10 cellular contexts compared by ENCODE assay signal in genomic region chr12:94174576-94174975, GRCh38. TPM values are rescaled to one million over a fixed set of nuclear protein-coding genes. Genes with fewer than 3 reads are reported as not detected.
DNase-seq lines count a peak whose midpoint lies in the region; ATAC-seq and TF ChIP-seq lines count a peak whose summit lies in the region.
"Had no signal": no experiment of that assay in that cellular context is flagged by ENCODE, and none has a peak within 500 bp of the region (broad histone marks: within the 10 kb centered on the region; RNA-seq: fewer than 3 reads in every experiment).

No MANE protein-coding gene starts in this region.

- no peak overlapping the region for H3K27ac ChIP-seq in A673 (ENCODE audit: low read depth, low read length, poor library complexity, severe bottlenecking)
- no peak overlapping the region for H3K27ac ChIP-seq in caudate nucleus (ENCODE audit: low read depth, low read length)

- peaks cover 37 to 56% (median 45%) of the 10 kb centered on the region in 3 donors for H3K4me1 Mint-ChIP-seq in IgD-negative memory B cell
- H3K4me1 Mint-ChIP-seq in activated CD4-positive, alpha-beta memory T cell treated with anti-CD3 and anti-CD28 coated beads, Interleukin-2, amount 10 ng/mL, durations not matched to agents 7 days and 5 days, result peaks cover 59% of the 10 kb centered on the region
- peaks cover 31 to 60% (median 54%) of the 10 kb centered on the region in 4 donors for H3K4me1 Mint-ChIP-seq in naive thymus-derived CD8-positive, alpha-beta T cell
- H3K4me1 Mint-ChIP-seq in nephron progenitor cell, result peaks cover 9% of the 10 kb centered on the region

- peaks cover 3% of the 10 kb centered on the region for H3K27me3 ChIP-seq in A673 (replicated peaks; ENCODE audit: insufficient read depth, low read depth, low read length, poor library complexity)

- CTCF ChIA-PET in activated CD4-positive, alpha-beta memory T cell treated with anti-CD3 and anti-CD28 coated beads, Interleukin-2, amount 10 ng/mL, durations not matched to agents 7 days and 5 days (lab: Charles Lee), result no interaction called here
- CTCF ChIA-PET in A673 (lab: Charles Lee), result no interaction called here

- ATAC-seq in GM18909 (IDR thresholded peaks at IDR 0.05; ENCODE audit: poor library complexity, unreplicated experiment), result peak; percentile 33
- ATAC-seq in naive thymus-derived CD8-positive, alpha-beta T cell, result peak; percentile 20 to 73

- H3K27me3 Mint-ChIP-seq in IgD-negative memory B cell, result no peaks in the 10 kb centered on the region
- no peaks in the 10 kb centered on the region for H3K27me3 Mint-ChIP-seq in activated CD4-positive, alpha-beta memory T cell treated with anti-CD3 and anti-CD28 coated beads, Interleukin-2, amount 10 ng/mL, durations not matched to agents 7 days and 5 days
- H3K27me3 Mint-ChIP-seq in naive thymus-derived CD8-positive, alpha-beta T cell, result no peaks in the 10 kb centered on the region
- peaks cover 35% of the 10 kb centered on the region for H3K27me3 Mint-ChIP-seq in nephron progenitor cell (ENCODE audit: low read depth, poor library complexity)

- H3K9me3 ChIP-seq in A673 (ENCODE audit: low read depth, low read length, poor library complexity, severe bottlenecking), result no peaks in the 10 kb centered on the region

- H3K4me1 ChIP-seq in A673 (ENCODE audit: insufficient read depth, low read length, poor library complexity, severe bottlenecking), result no peaks in the 10 kb centered on the region

- H3K27ac Mint-ChIP-seq in IgD-negative memory B cell (peak overlapping the region in 1 of 3 donors; percentile 56), nephron progenitor cell (no peak overlapping the region)
- H3K27ac Mint-ChIP-seq in activated CD4-positive, alpha-beta memory T cell treated with anti-CD3 and anti-CD28 coated beads, Interleukin-2, amount 10 ng/mL, durations not matched to agents 7 days and 5 days, result peak overlapping the region; percentile 1
- H3K27ac Mint-ChIP-seq in naive thymus-derived CD8-positive, alpha-beta T cell, result peak overlapping the region in 1 of 10 donors; percentile 52

- no peaks in the 10 kb centered on the region for H3K36me3 ChIP-seq in A673 (ENCODE audit: insufficient read depth, low read length, poor library complexity, severe bottlenecking)

- TF ChIP-seq CTCF in A673 (conservative IDR thresholded peaks at IDR 0.05; ENCODE audit: low read depth, low read length), result no peak
- TF ChIP-seq CTCF in nephron progenitor cell (IDR thresholded peaks at IDR 0.05), result no peak

- H3K36me3 Mint-ChIP-seq in IgD-negative memory B cell (peaks cover 9% of the 10 kb centered on the region), nephron progenitor cell (ENCODE audit: low read depth) (peaks cover 6% of the 10 kb centered on the region)
- peaks cover 42% of the 10 kb centered on the region for H3K36me3 Mint-ChIP-seq in activated CD4-positive, alpha-beta memory T cell treated with anti-CD3 and anti-CD28 coated beads, Interleukin-2, amount 10 ng/mL, durations not matched to agents 7 days and 5 days (ENCODE audit: low read depth)
- H3K36me3 Mint-ChIP-seq in naive thymus-derived CD8-positive, alpha-beta T cell, result peaks cover 5 to 14% (median 8%) of the 10 kb centered on the region in 3 donors

- H3K4me3 Mint-ChIP-seq in IgD-negative memory B cell (peak overlapping the region in 3 of 4 donors; percentile 5 to 87 (median 85)), nephron progenitor cell (no peak overlapping the region)
- H3K4me3 Mint-ChIP-seq in activated CD4-positive, alpha-beta memory T cell treated with anti-CD3 and anti-CD28 coated beads, Interleukin-2, amount 10 ng/mL, durations not matched to agents 7 days and 5 days, result no peak overlapping the region
- peak overlapping the region in 9 of 10 donors; percentile 22 to 70 (median 56) for H3K4me3 Mint-ChIP-seq in naive thymus-derived CD8-positive, alpha-beta T cell

- DNase-seq in activated CD4-positive, alpha-beta memory T cell treated with anti-CD3 and anti-CD28 coated beads, Interleukin-2, amount 10 ng/mL, durations not matched to agents 7 days and 5 days, result peak; percentile 62
- peak in 4 of 10 donors; percentile 22 to 37 (median 28) for DNase-seq in naive thymus-derived CD8-positive, alpha-beta T cell
- DNase-seq in A673 (ENCODE audit: low spot score) (no peak), dermis blood vessel endothelial cell (no peak), caudate nucleus (lab: John Stamatoyannopoulos, UW) (no peak), nephron progenitor cell (no peak)
- DNase-seq: activated effector memory CD4-positive, alpha-beta T cell treated with Interleukin-2 at 50 U/mL for 16 hours; NCI-H526 treated with DMSO at 0.1 percent for 48 hours had no signal

- H3K4me3 ChIP-seq in A673 (ENCODE audit: low read depth, low read length, poor library complexity, severe bottlenecking), result no peak overlapping the region

- intact Hi-C loops in A673 (cut with micrococcal nuclease; ENCODE audit: unreplicated experiment), result no loop called here

- POLR2A ChIA-PET in activated CD4-positive, alpha-beta memory T cell treated with anti-CD3 and anti-CD28 coated beads, Interleukin-2, amount 10 ng/mL, durations not matched to agents 7 days and 5 days (lab: Charles Lee), result interaction anchor here (1.3 to 2.5 kb wide), 2 partner anchors 34 to 37 kb away, joined by 3 to 18 read pairs; no protein-coding TSS in a partner anchor
- POLR2A ChIA-PET in naive thymus-derived CD8-positive, alpha-beta T cell (lab: Charles Lee), result interaction anchor here (1.3 kb wide), 1 partner anchor 25 kb away, joined by 4 read pairs; no protein-coding TSS in a partner anchor
- POLR2A ChIA-PET in A673 (lab: Charles Lee; ENCODE audit: low non-redundant PET), result no interaction called here

- BruUV-seq in A673 (replicated peaks; lab: Mats Ljungman, UMichigan), result no TSS peak

- H3K9me3 Mint-ChIP-seq in IgD-negative memory B cell (peaks cover 2 to 4% (median 2%) of the 10 kb centered on the region in 3 donors), nephron progenitor cell (peaks cover 15% of the 10 kb centered on the region)
- peaks cover 9% of the 10 kb centered on the region for H3K9me3 Mint-ChIP-seq in activated CD4-positive, alpha-beta memory T cell treated with anti-CD3 and anti-CD28 coated beads, Interleukin-2, amount 10 ng/mL, durations not matched to agents 7 days and 5 days
- peaks cover 0 to 11% (median 3%) of the 10 kb centered on the region in 9 donors for H3K9me3 Mint-ChIP-seq in naive thymus-derived CD8-positive, alpha-beta T cell

RNA-seq across cellular contexts. Expression of gene PLXNC1, which starts 26.2 kb away (rescaled TPM):
- polyA plus RNA-seq in IgD-negative memory B cell, result 6.6 TPM
- 10 to 100 TPM; 27.0 to 27.1 TPM for total RNA-seq in activated CD4-positive, alpha-beta memory T cell treated with anti-CD3 and anti-CD28 coated beads, Interleukin-2, amount 10 ng/mL, durations not matched to agents 7 days and 5 days
- 1 to 10 TPM; 8.9 to 9.4 TPM for total RNA-seq in naive thymus-derived CD8-positive, alpha-beta T cell
- polyA plus RNA-seq in naive thymus-derived CD8-positive, alpha-beta T cell, result 1 to 10 TPM; 2.9 to 4.1 (median 3.0) TPM
- total RNA-seq in A673 (2021), result 0.30 and 0.76 TPM in 2 replicates
- 0.17 and 0.23 TPM in 2 replicates for total RNA-seq in dermis blood vessel endothelial cell

Comparison
In these comparisons a context has a peak if more than half of its experiments do, and no peak if none do; other contexts are left out.
1. H3K4me3 Mint-ChIP-seq: peak in IgD-negative memory B cell (3 of 4) and naive thymus-derived CD8-positive, alpha-beta T cell (9 of 10); none in activated CD4-positive, alpha-beta memory T cell treated with anti-CD3 and anti-CD28 coated beads, Interleukin-2, amount 10 ng/mL, durations not matched to agents 7 days and 5 days (single experiment) and nephron progenitor cell (single experiment).